ENCODE assay signal across 31 cellular contexts in the genomic region with DNA sequence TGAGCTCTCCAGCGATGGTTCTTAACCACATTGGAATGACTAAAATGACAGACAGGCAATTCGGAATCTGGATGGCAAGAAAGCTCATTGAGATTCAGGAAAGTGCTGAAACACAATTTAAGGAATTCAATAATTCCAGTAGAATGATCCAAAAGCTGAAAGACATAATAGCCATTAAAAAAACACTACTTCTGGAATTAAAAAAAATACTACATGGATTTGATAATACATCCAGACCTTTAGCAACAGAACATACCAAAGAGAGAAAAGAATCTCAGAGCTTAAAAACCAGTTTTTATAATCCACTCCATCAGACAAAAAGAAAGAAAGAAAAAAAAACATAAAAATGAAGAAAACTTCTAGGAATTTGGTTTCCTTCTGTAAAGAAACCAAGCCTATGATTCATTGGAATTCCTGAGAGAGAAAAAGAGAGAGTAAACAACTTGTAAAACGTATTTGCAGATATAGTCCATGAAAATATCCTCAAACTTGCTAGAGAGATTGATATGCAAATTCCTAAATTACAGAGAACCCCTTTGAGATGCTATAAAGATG. TPM values are rescaled to one million over a fixed set of nuclear protein-coding genes. Genes with fewer than 3 reads are reported as not detected.
"Had no signal": no experiment of that assay in that cellular context is flagged by ENCODE, and none has a peak within 500 bp of the region (broad histone marks: within the 10 kb centered on the region; RNA-seq: fewer than 3 reads in every experiment).

No MANE protein-coding gene starts in this region.

- H3K9me3 ChIP-seq: esophagus squamous epithelium, mucosa of descending colon, pancreas, psoas muscle, transverse colon, uterus had no signal

- H3K36me3 ChIP-seq: esophagus squamous epithelium, heart left ventricle, pancreas, transverse colon, uterus, WERI-Rb-1 had no signal

- FAIRE-seq: keratinocyte, pancreas had no signal

- H3K4me3 ChIP-seq: esophagus squamous epithelium, heart left ventricle, mucosa of descending colon, pancreas, psoas muscle, transverse colon, uterus had no signal

- H3K27ac ChIP-seq: esophagus squamous epithelium, heart left ventricle, pancreas, psoas muscle, transverse colon, uterus, WERI-Rb-1 had no signal

- H3K27ac Mint-ChIP-seq: activated CD4-positive, alpha-beta T cell treated with anti-CD3 and anti-CD28 coated beads, Interleukin-2, amount 10 ng/mL, durations not matched to agents 7 days and 5 days; activated CD8-positive, alpha-beta memory T cell treated with anti-CD3 and anti-CD28 coated beads, Interleukin-2, amount 10 ng/mL, durations not matched to agents 7 days and 5 days; activated CD8-positive, alpha-beta T cell treated with anti-CD3 and anti-CD28 coated beads for 36 hours; activated naive CD8-positive, alpha-beta T cell; brain; effector memory CD8-positive, alpha-beta T cell; memory B cell; nephron progenitor cell; stimulated activated effector memory CD8-positive, alpha-beta T cell treated with anti-CD3 and anti-CD28 coated beads, Interleukin-12 subunit alpha, Interleukin-12 subunit beta, amount 100 ng/mL, for 72 hours; stimulated activated naive CD8-positive, alpha-beta T cell treated with anti-CD3 and anti-CD28 coated beads, Interleukin-15, amount 100 ng/mL, for 72 hours; T-cell; T-helper 2 cell treated with Interferon-gamma antibody and Interleukin-4, amounts not matched to agents 5 μg/mL and 100 μg/mL, for 36 hours had no signal

- H3K27me3 Mint-ChIP-seq: activated CD4-positive, alpha-beta T cell treated with anti-CD3 and anti-CD28 coated beads, Interleukin-2, amount 10 ng/mL, durations not matched to agents 7 days and 5 days; activated CD8-positive, alpha-beta T cell treated with anti-CD3 and anti-CD28 coated beads for 36 hours; activated naive CD8-positive, alpha-beta T cell; effector memory CD8-positive, alpha-beta T cell; memory B cell; T-cell had no signal

- DNase-seq: activated CD4-positive, alpha-beta T cell treated with anti-CD3 and anti-CD28 coated beads, Interleukin-2, amount 10 ng/mL, durations not matched to agents 7 days and 5 days; activated CD4-positive, CD25-positive, alpha-beta regulatory T cell treated with anti-CD3 and anti-CD28 coated beads, Interleukin-2, amount 50 U/mL, for 72 hours; activated CD8-positive, alpha-beta memory T cell treated with anti-CD3 and anti-CD28 coated beads, Interleukin-2, amount 10 ng/mL, durations not matched to agents 7 days and 5 days; activated CD8-positive, alpha-beta T cell treated with anti-CD3 and anti-CD28 coated beads for 36 hours; activated gamma-delta T cell; activated T-cell treated with anti-CD3 and anti-CD28 coated beads for 4 hours; effector memory CD8-positive, alpha-beta T cell; esophagus squamous epithelium; heart left ventricle; left colon; mucosa of descending colon; nephron progenitor cell; pancreas; psoas muscle; right cardiac atrium; stimulated activated CD4-positive, alpha-beta T cell treated with anti-CD3 and anti-CD28 coated beads, Interleukin-1b, Interleukin-23, amount 100 ng/mL, for 48 hours; stimulated activated naive CD8-positive, alpha-beta T cell treated with anti-CD3 and anti-CD28 coated beads, Interleukin-15, amount 100 ng/mL, for 72 hours; T-cell; transverse colon; uterus; WERI-Rb-1 had no signal

- H3K4me1 Mint-ChIP-seq: activated CD4-positive, alpha-beta T cell treated with anti-CD3 and anti-CD28 coated beads, Interleukin-2, amount 10 ng/mL, durations not matched to agents 7 days and 5 days; activated CD8-positive, alpha-beta memory T cell treated with anti-CD3 and anti-CD28 coated beads, Interleukin-2, amount 10 ng/mL, durations not matched to agents 7 days and 5 days; nephron progenitor cell; stimulated activated effector memory CD8-positive, alpha-beta T cell treated with anti-CD3 and anti-CD28 coated beads, Interleukin-12 subunit alpha, Interleukin-12 subunit beta, amount 100 ng/mL, for 72 hours; stimulated activated naive CD8-positive, alpha-beta T cell treated with anti-CD3 and anti-CD28 coated beads, Interleukin-15, amount 100 ng/mL, for 72 hours; T-cell had no signal

- ATAC-seq: activated CD8-positive, alpha-beta memory T cell treated with anti-CD3 and anti-CD28 coated beads, Interleukin-2, amount 10 ng/mL, durations not matched to agents 7 days and 5 days; activated CD8-positive, alpha-beta T cell treated with anti-CD3 and anti-CD28 coated beads for 36 hours; effector memory CD8-positive, alpha-beta T cell; heart left ventricle; left colon; mucosa of descending colon; pancreas; psoas muscle; right cardiac atrium; stimulated activated naive CD8-positive, alpha-beta T cell treated with anti-CD3 and anti-CD28 coated beads, Interleukin-15, amount 100 ng/mL, for 72 hours; T-cell had no signal

- H3K4me3 Mint-ChIP-seq: activated CD4-positive, alpha-beta T cell treated with anti-CD3 and anti-CD28 coated beads, Interleukin-2, amount 10 ng/mL, durations not matched to agents 7 days and 5 days; activated CD8-positive, alpha-beta memory T cell treated with anti-CD3 and anti-CD28 coated beads, Interleukin-2, amount 10 ng/mL, durations not matched to agents 7 days and 5 days; activated CD8-positive, alpha-beta T cell treated with anti-CD3 and anti-CD28 coated beads for 36 hours; activated naive CD8-positive, alpha-beta T cell; brain; effector memory CD8-positive, alpha-beta T cell; memory B cell; nephron progenitor cell; stimulated activated effector memory CD8-positive, alpha-beta T cell treated with anti-CD3 and anti-CD28 coated beads, Interleukin-12 subunit alpha, Interleukin-12 subunit beta, amount 100 ng/mL, for 72 hours; stimulated activated naive CD8-positive, alpha-beta T cell treated with anti-CD3 and anti-CD28 coated beads, Interleukin-15, amount 100 ng/mL, for 72 hours; T-cell; T-helper 2 cell treated with Interferon-gamma antibody and Interleukin-4, amounts not matched to agents 5 μg/mL and 100 μg/mL, for 36 hours had no signal

- H3K9me3 Mint-ChIP-seq: activated CD4-positive, alpha-beta T cell treated with anti-CD3 and anti-CD28 coated beads, Interleukin-2, amount 10 ng/mL, durations not matched to agents 7 days and 5 days; activated CD8-positive, alpha-beta T cell treated with anti-CD3 and anti-CD28 coated beads for 36 hours; effector memory CD8-positive, alpha-beta T cell; nephron progenitor cell; stimulated activated effector memory CD8-positive, alpha-beta T cell treated with anti-CD3 and anti-CD28 coated beads, Interleukin-12 subunit alpha, Interleukin-12 subunit beta, amount 100 ng/mL, for 72 hours; stimulated activated naive CD8-positive, alpha-beta T cell treated with anti-CD3 and anti-CD28 coated beads, Interleukin-15, amount 100 ng/mL, for 72 hours; T-helper 2 cell treated with Interferon-gamma antibody and Interleukin-4, amounts not matched to agents 5 μg/mL and 100 μg/mL, for 36 hours had no signal

- H3K4me1 ChIP-seq: esophagus squamous epithelium, heart left ventricle, pancreas, psoas muscle, transverse colon, uterus had no signal

- H3K27me3 ChIP-seq: esophagus squamous epithelium, heart left ventricle, pancreas, transverse colon, uterus had no signal

- H3K36me3 Mint-ChIP-seq: activated CD8-positive, alpha-beta memory T cell treated with anti-CD3 and anti-CD28 coated beads, Interleukin-2, amount 10 ng/mL, durations not matched to agents 7 days and 5 days; activated naive CD8-positive, alpha-beta T cell; brain; memory B cell; stimulated activated effector memory CD8-positive, alpha-beta T cell treated with anti-CD3 and anti-CD28 coated beads, Interleukin-12 subunit alpha, Interleukin-12 subunit beta, amount 100 ng/mL, for 72 hours; T-cell had no signal

RNA-seq across cellular contexts. Expression of a gene that starts 52.8 kb away (rescaled TPM):
- total RNA-seq: activated CD4-positive, alpha-beta T cell treated with anti-CD3 and anti-CD28 coated beads, Interleukin-2, amount 10 ng/mL, durations not matched to agents 7 days and 5 days; activated CD8-positive, alpha-beta memory T cell treated with anti-CD3 and anti-CD28 coated beads, Interleukin-2, amount 10 ng/mL, durations not matched to agents 7 days and 5 days; activated CD8-positive, alpha-beta T cell treated with anti-CD3 and anti-CD28 coated beads for 36 hours; dermis microvascular lymphatic vessel endothelial cell; esophagus squamous epithelium; left colon; lower leg skin; mucosa of descending colon; psoas muscle; right cardiac atrium; skeletal muscle tissue; temporal lobe; transverse colon had no signal
